In genomic region chr7:128454808-128455555, GRCh38 we compare ENCODE assay signal across 8 cellular contexts. TPM values are rescaled to one million over a fixed set of nuclear protein-coding genes. Genes with fewer than 3 reads are reported as not detected.
A peak's percentile ranks its signal among the peaks of the same experiment; 100 is the strongest.
DNase-seq lines count a peak whose midpoint lies in the region; ATAC-seq, FAIRE-seq and TF ChIP-seq lines count a peak whose summit lies in the region.

No MANE protein-coding gene starts in this region.

- POLR2A ChIA-PET in A549 (lab: Yijun Ruan, JAX): interaction anchor here (0.6 to 1.6 kb wide), 6 partner anchors 15 to 70 kb away, joined by 3 to 15 read pairs (median 4); partner anchors contain the start of gene IMPDH1

- H3K27me3 Mint-ChIP-seq in activated T-helper 17 cell treated with anti-CD3 and anti-CD28 coated beads, Interleukin-2, amount 50 U/mL, for 72 hours: no peaks in the 10 kb centered on the region
- peaks cover 15% of the 10 kb centered on the region for H3K27me3 Mint-ChIP-seq in stimulated activated naive CD8-positive, alpha-beta T cell treated with anti-CD3 and anti-CD28 coated beads, Interleukin-15, amount 100 ng/mL, for 72 hours

- peaks cover 81% of the 10 kb centered on the region for H3K36me3 Mint-ChIP-seq in activated T-helper 17 cell treated with anti-CD3 and anti-CD28 coated beads, Interleukin-2, amount 50 U/mL, for 72 hours (ENCODE audit: low read depth)

- H3K4me1 Mint-ChIP-seq in activated T-helper 17 cell treated with anti-CD3 and anti-CD28 coated beads, Interleukin-2, amount 50 U/mL, for 72 hours: peaks cover 52% of the 10 kb centered on the region
- peaks cover 88% of the 10 kb centered on the region for H3K4me1 Mint-ChIP-seq in stimulated activated naive CD8-positive, alpha-beta T cell treated with anti-CD3 and anti-CD28 coated beads, Interleukin-15, amount 100 ng/mL, for 72 hours

- WGBS in A549 (ENCODE audit: missing lambda C conversion rate): 49% methylated on average over 23 of the region's 26 CpGs
- no CpG with 5 or more reads among the region's 26 CpGs for WGBS in iPS DF 6.9 (ENCODE audit: insufficient coverage, insufficient read length)

- ATAC-seq in A549 (peak in 1 of 2 experiments; percentile 21; a peak in 3 of 6 replicates), HG03520 (IDR thresholded peaks at IDR 0.05; ENCODE audit: unreplicated experiment) (no peak)
- ATAC-seq in activated T-helper 17 cell treated with anti-CD3 and anti-CD28 coated beads, Interleukin-2, amount 50 U/mL, for 72 hours (replicated peaks): no peak
- no peak for ATAC-seq in stimulated activated naive CD8-positive, alpha-beta T cell treated with anti-CD3 and anti-CD28 coated beads, Interleukin-15, amount 100 ng/mL, for 72 hours

- no peaks in the 10 kb centered on the region for H3K27me3 ChIP-seq in iPS DF 6.9 (ENCODE audit: control insufficient read depth, insufficient read depth, low read length)

- no peak for DNase-seq in A549 (ENCODE audit: low read depth in 1 of 2, low spot score in 1 of 2)
- no peak for DNase-seq in HFF-Myc (ENCODE audit: extremely low read depth, low read depth)
- no peak for DNase-seq in iPS DF 6.9 (ENCODE audit: low read depth, low spot score)
- no peak for DNase-seq in stimulated activated naive CD8-positive, alpha-beta T cell treated with anti-CD3 and anti-CD28 coated beads, Interleukin-15, amount 100 ng/mL, for 72 hours
- DNase-seq in retina: no peak
- DNase-seq in activated gamma-delta T cell treated with Interleukin-2 at 50 U/mL for 16 hours: no peak

- CTCF ChIA-PET in A549 (lab: Yijun Ruan, JAX): interaction anchor here (0.6 to 5.3 kb wide), 17 partner anchors 10 to 107 kb away, joined by 3 to 66 read pairs (median 6); no protein-coding TSS in a partner anchor

- TF ChIP-seq POLR2A in A549 (IDR thresholded peaks at IDR 0.05; ENCODE audit: low read length): no peak

- TF ChIP-seq RAD21 in A549 (conservative IDR thresholded peaks at IDR 0.05 in 1 of 2, IDR thresholded peaks at IDR 0.05 in 1 of 2): no peak

- H3K4me3 ChIP-seq in A549: peak overlapping the region; percentile 78
- H3K4me3 ChIP-seq in HFF-Myc (replicated peaks; ENCODE audit: low read depth, low read length): peak overlapping the region; percentile 96
- peak overlapping the region; percentile 64; the same call in 1 of the 2 replicates for H3K4me3 ChIP-seq in iPS DF 6.9 (ENCODE audit: low read length)

- FAIRE-seq in A549 (lab: Jason Lieb, UNC): no peak

- peak overlapping the region; percentile 94 for H3K4me3 Mint-ChIP-seq in activated T-helper 17 cell treated with anti-CD3 and anti-CD28 coated beads, Interleukin-2, amount 50 U/mL, for 72 hours
- peak overlapping the region; percentile 97 to 99 for H3K4me3 Mint-ChIP-seq in stimulated activated naive CD8-positive, alpha-beta T cell treated with anti-CD3 and anti-CD28 coated beads, Interleukin-15, amount 100 ng/mL, for 72 hours

- peak overlapping the region; percentile 96 for H3K4me2 ChIP-seq in A549

- peaks cover 47% of the 10 kb centered on the region for H3K4me1 ChIP-seq in A549
- H3K4me1 ChIP-seq in iPS DF 6.9 (ENCODE audit: control insufficient read depth, insufficient read depth, low read length): peaks cover 1% of the 10 kb centered on the region; the same call in 1 of the 2 replicates

- TF ChIP-seq CTCF in A549 (IDR thresholded peaks at IDR 0.05) (no peak), HFF-Myc (IDR thresholded peaks at IDR 0.05; ENCODE audit: low read depth, low read length, missing control alignments) (no peak)

- peak overlapping the region; percentile 86 to 94 for H3K27ac ChIP-seq in A549
- no peak overlapping the region for H3K27ac ChIP-seq in iPS DF 6.9 (ENCODE audit: low read length)

- no peaks in the 10 kb centered on the region for H3K9me3 Mint-ChIP-seq in activated T-helper 17 cell treated with anti-CD3 and anti-CD28 coated beads, Interleukin-2, amount 50 U/mL, for 72 hours
- H3K9me3 Mint-ChIP-seq in stimulated activated naive CD8-positive, alpha-beta T cell treated with anti-CD3 and anti-CD28 coated beads, Interleukin-15, amount 100 ng/mL, for 72 hours: no peaks in the 10 kb centered on the region

- TF ChIP-seq EP300 in A549 (IDR thresholded peaks at IDR 0.05): no peak

- H3K36me3 ChIP-seq in iPS DF 6.9 (ENCODE audit: control insufficient read depth, insufficient read depth, low read length): no peaks in the 10 kb centered on the region; the same call in 1 of the 2 replicates

- H3K9me3 ChIP-seq in A549 (no peaks in the 10 kb centered on the region), iPS DF 6.9 (ENCODE audit: control insufficient read depth, insufficient read depth, low read length) (no peaks in the 10 kb centered on the region)

- H3K27ac Mint-ChIP-seq in activated T-helper 17 cell treated with anti-CD3 and anti-CD28 coated beads, Interleukin-2, amount 50 U/mL, for 72 hours: peak overlapping the region; percentile 86
- peak overlapping the region; percentile 90 to 96 for H3K27ac Mint-ChIP-seq in stimulated activated naive CD8-positive, alpha-beta T cell treated with anti-CD3 and anti-CD28 coated beads, Interleukin-15, amount 100 ng/mL, for 72 hours

TF ChIP-seq in A549, 52 proteins besides CTCF, POLR2A, EP300 and RAD21:
- TF ChIP-seq HEYL (CRISPR knock-in tag; IDR thresholded peaks at IDR 0.05) (no peak), RNF2 (IDR thresholded peaks at IDR 0.05; ENCODE audit: borderline replicate concordance, low read depth) (no peak), CEBPB (IDR thresholded peaks at IDR 0.05) (no peak), NR3C1 (IDR thresholded peaks at IDR 0.05) (no peak), JUN (IDR thresholded peaks at IDR 0.05) (no peak), ZC3H11A (IDR thresholded peaks at IDR 0.05) (no peak), FOSL2 (IDR thresholded peaks at IDR 0.05) (no peak), FOSL2 (CRISPR knock-in tag; IDR thresholded peaks at IDR 0.05) (no peak), TFCP2L1 (CRISPR knock-in tag; IDR thresholded peaks at IDR 0.05) (no peak), NFE2L2 (conservative IDR thresholded peaks at IDR 0.05; ENCODE audit: low read length) (no peak), ZSCAN20 (CRISPR knock-in tag; IDR thresholded peaks at IDR 0.05) (no peak), SMC3 (IDR thresholded peaks at IDR 0.05) (no peak)
- TF ChIP-seq, protein P1, sequence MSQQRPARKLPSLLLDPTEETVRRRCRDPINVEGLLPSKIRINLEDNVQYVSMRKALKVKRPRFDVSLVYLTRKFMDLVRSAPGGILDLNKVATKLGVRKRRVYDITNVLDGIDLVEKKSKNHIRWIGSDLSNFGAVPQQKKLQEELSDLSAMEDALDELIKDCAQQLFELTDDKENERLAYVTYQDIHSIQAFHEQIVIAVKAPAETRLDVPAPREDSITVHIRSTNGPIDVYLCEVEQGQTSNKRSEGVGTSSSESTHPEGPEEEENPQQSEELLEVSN (IDR thresholded peaks at IDR 0.05; ENCODE audit: borderline replicate concordance, low read depth): no peak
- TF ChIP-seq, protein P2, sequence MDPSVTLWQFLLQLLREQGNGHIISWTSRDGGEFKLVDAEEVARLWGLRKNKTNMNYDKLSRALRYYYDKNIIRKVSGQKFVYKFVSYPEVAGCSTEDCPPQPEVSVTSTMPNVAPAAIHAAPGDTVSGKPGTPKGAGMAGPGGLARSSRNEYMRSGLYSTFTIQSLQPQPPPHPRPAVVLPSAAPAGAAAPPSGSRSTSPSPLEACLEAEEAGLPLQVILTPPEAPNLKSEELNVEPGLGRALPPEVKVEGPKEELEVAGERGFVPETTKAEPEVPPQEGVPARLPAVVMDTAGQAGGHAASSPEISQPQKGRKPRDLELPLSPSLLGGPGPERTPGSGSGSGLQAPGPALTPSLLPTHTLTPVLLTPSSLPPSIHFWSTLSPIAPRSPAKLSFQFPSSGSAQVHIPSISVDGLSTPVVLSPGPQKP (IDR thresholded peaks at IDR 0.05; ENCODE audit: low read depth, low read length): no peak
- TF ChIP-seq, protein P3, sequence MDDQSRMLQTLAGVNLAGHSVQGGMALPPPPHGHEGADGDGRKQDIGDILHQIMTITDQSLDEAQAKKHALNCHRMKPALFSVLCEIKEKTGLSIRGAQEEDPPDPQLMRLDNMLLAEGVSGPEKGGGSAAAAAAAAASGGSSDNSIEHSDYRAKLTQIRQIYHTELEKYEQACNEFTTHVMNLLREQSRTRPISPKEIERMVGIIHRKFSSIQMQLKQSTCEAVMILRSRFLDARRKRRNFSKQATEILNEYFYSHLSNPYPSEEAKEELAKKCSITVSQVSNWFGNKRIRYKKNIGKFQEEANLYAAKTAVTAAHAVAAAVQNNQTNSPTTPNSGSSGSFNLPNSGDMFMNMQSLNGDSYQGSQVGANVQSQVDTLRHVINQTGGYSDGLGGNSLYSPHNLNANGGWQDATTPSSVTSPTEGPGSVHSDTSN (IDR thresholded peaks at IDR 0.05): no peak
- TF ChIP-seq, protein P4, sequence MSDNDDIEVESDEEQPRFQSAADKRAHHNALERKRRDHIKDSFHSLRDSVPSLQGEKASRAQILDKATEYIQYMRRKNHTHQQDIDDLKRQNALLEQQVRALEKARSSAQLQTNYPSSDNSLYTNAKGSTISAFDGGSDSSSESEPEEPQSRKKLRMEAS (IDR thresholded peaks at IDR 0.05): no peak

RNA-seq across cellular contexts. Expression of gene HILPDA, which starts 0.7 kb away (rescaled TPM):
- polyA plus RNA-seq in A549 (2011; rRNA removed) (94.6 and 179 TPM in 2 replicates), A549 (2017; fragmentation: RNase III; extraction: RNeasy Plus Mini Kit Qiagen cat#74134 plus additional on column Dnase treatment) (22.0 to 24.2 TPM (median 24.2 TPM) in 3 replicates)
- polyA plus RNA-seq in A549 (2012; cell fraction: cytosol; rRNA removed): 46.7 and 46.9 TPM in 2 replicates
- 16.5 and 23.0 TPM in 2 replicates for polyA plus RNA-seq in A549 (2012; cell fraction: nucleus; rRNA removed)
- polyA minus RNA-seq in A549 (2011; rRNA and poly(A)+ RNA removed): 127 and 199 TPM in 2 replicates
- 1,000 to 10,000 TPM in 1 of 2 donors, 10 to 100 TPM in 1; 72.9 to 1,213 TPM for total RNA-seq in activated T-helper 17 cell treated with anti-CD3 and anti-CD28 coated beads, Interleukin-2, amount 50 U/mL, for 72 hours

RNA-seq across cellular contexts. Expression of gene METTL2B, which starts 21.6 kb away (rescaled TPM):
- polyA plus RNA-seq in A549 (2011; rRNA removed) (48.8 and 49.1 TPM in 2 replicates), A549 (2017; fragmentation: RNase III; extraction: RNeasy Plus Mini Kit Qiagen cat#74134 plus additional on column Dnase treatment) (25.9 to 32.3 TPM (median 28.0 TPM) in 3 replicates)
- 16.2 and 17.9 TPM in 2 replicates for polyA plus RNA-seq in A549 (2012; cell fraction: cytosol; rRNA removed)
- 8.1 and 10.5 TPM in 2 replicates for polyA plus RNA-seq in A549 (2012; cell fraction: nucleus; rRNA removed)
- polyA minus RNA-seq in A549 (2011; rRNA and poly(A)+ RNA removed): 22.7 and 26.3 TPM in 2 replicates
- total RNA-seq in activated T-helper 17 cell treated with anti-CD3 and anti-CD28 coated beads, Interleukin-2, amount 50 U/mL, for 72 hours: 10 to 100 TPM; 29.5 to 49.5 TPM

RNA-seq across cellular contexts. Expression of gene IMPDH1, which starts 45.2 kb away (rescaled TPM):
- polyA plus RNA-seq in A549 (2011; rRNA removed): 55.4 and 83.3 TPM in 2 replicates
- polyA plus RNA-seq in A549 (2012; cell fraction: cytosol; rRNA removed): 79.8 and 101 TPM in 2 replicates
- polyA plus RNA-seq in A549 (2012; cell fraction: nucleus; rRNA removed): 150 and 163 TPM in 2 replicates
- 65.1 to 66.9 TPM (median 65.4 TPM) in 3 replicates for polyA plus RNA-seq in A549 (2017; fragmentation: RNase III; extraction: RNeasy Plus Mini Kit Qiagen cat#74134 plus additional on column Dnase treatment)
- 127 and 130 TPM in 2 replicates for polyA minus RNA-seq in A549 (2011; rRNA and poly(A)+ RNA removed)
- 10 to 100 TPM; 62.7 to 95.6 TPM for total RNA-seq in activated T-helper 17 cell treated with anti-CD3 and anti-CD28 coated beads, Interleukin-2, amount 50 U/mL, for 72 hours
